ENCODE assay signal across 8 cellular contexts in genomic region chr1:39509360-39510009, GRCh38. TPM values are rescaled to one million over a fixed set of nuclear protein-coding genes. Genes with fewer than 3 reads are reported as not detected.
A peak's percentile ranks its signal among the peaks of the same experiment; 100 is the strongest.
DNase-seq lines count a peak whose midpoint lies in the region; ATAC-seq and TF ChIP-seq lines count a peak whose summit lies in the region.

No MANE protein-coding gene starts in this region.

- H3K9me3 Mint-ChIP-seq in activated T-cell treated with anti-CD3 and anti-CD28 coated beads, Interleukin-2, amount 50 U/mL, for 4 hours = no peaks in the 10 kb centered on the region
- H3K9me3 Mint-ChIP-seq in HFFc6 = no peaks in the 10 kb centered on the region

- TF ChIP-seq CTCF in HFFc6 (IDR thresholded peaks at IDR 0.05) = no peak

- no peak overlapping the region for H3K27ac Mint-ChIP-seq in HFFc6

- ATAC-seq in GM18909 (IDR thresholded peaks at IDR 0.05; ENCODE audit: poor library complexity, unreplicated experiment) (peak; percentile 58), HG02798 (IDR thresholded peaks at IDR 0.05; ENCODE audit: poor library complexity, unreplicated experiment) (peak; percentile 72), HG02973 (IDR thresholded peaks at IDR 0.05; ENCODE audit: unreplicated experiment) (no peak)
- peak; percentile 10 to 18 for ATAC-seq in activated T-cell treated with anti-CD3 and anti-CD28 coated beads, Interleukin-2, amount 50 U/mL, for 4 hours

- no peak for DNase-seq in activated T-cell treated with anti-CD3 and anti-CD28 coated beads, Interleukin-2, amount 50 U/mL, for 4 hours
- peak; percentile 92 for DNase-seq in myocyte (ENCODE audit: low read depth)
- no peak for DNase-seq in HFFc6
- no peak for DNase-seq in NCI-H1417 (lab: John Stamatoyannopoulos, UW)
- no peak for DNase-seq in Kasumi-1 (lab: John Stamatoyannopoulos, UW)

- no peaks in the 10 kb centered on the region for H3K36me3 Mint-ChIP-seq in activated T-cell treated with anti-CD3 and anti-CD28 coated beads, Interleukin-2, amount 50 U/mL, for 4 hours (ENCODE audit: insufficient read depth)
- H3K36me3 Mint-ChIP-seq in HFFc6 (ENCODE audit: low read depth) = no peaks in the 10 kb centered on the region

- H3K4me3 Mint-ChIP-seq in activated T-cell treated with anti-CD3 and anti-CD28 coated beads, Interleukin-2, amount 50 U/mL, for 4 hours = peak overlapping the region; percentile 39
- H3K4me3 Mint-ChIP-seq in HFFc6 = no peak overlapping the region

- H3K27me3 Mint-ChIP-seq in activated T-cell treated with anti-CD3 and anti-CD28 coated beads, Interleukin-2, amount 50 U/mL, for 4 hours (ENCODE audit: low read depth) = no peaks in the 10 kb centered on the region
- no peaks in the 10 kb centered on the region; the same call in 1 of the 2 replicates for H3K27me3 Mint-ChIP-seq in HFFc6 (ENCODE audit: insufficient read depth)

- peaks cover 17% of the 10 kb centered on the region for H3K4me1 Mint-ChIP-seq in activated T-cell treated with anti-CD3 and anti-CD28 coated beads, Interleukin-2, amount 50 U/mL, for 4 hours (ENCODE audit: low read depth)
- peaks cover 14% of the 10 kb centered on the region for H3K4me1 Mint-ChIP-seq in HFFc6 (ENCODE audit: low read depth)

RNA-seq across cellular contexts. Expression of gene BMP8A, which starts 18.0 kb away (rescaled TPM):
- total RNA-seq in activated T-cell treated with anti-CD3 and anti-CD28 coated beads, Interleukin-2, amount 50 U/mL, for 4 hours = under 1 TPM in 2 of 3 donors, not detected in 1; 0.21 to 0.27 TPM
- 0.51 and 1.7 TPM in 2 replicates for total RNA-seq in myocyte
- polyA plus RNA-seq in myocyte (2012) = 0.26 TPM
- total RNA-seq in HFFc6 (2021; fragmentation: NEBNext Ultra II Directional; extraction: Animal tissue kit (Norgen Biotek cat#: 25700)) = not detected
